8 cellular contexts compared by ENCODE assay signal in genomic region chr11:35525501-35526175, GRCh38. TPM values are rescaled to one million over a fixed set of nuclear protein-coding genes. Genes with fewer than 3 reads are reported as not detected.
A peak's percentile ranks its signal among the peaks of the same experiment; 100 is the strongest.
DNase-seq lines count a peak whose midpoint lies in the region; ATAC-seq and TF ChIP-seq lines count a peak whose summit lies in the region.

Gene PAMR1, minus strand, starts transcription at chr11:35525616. Its CDS starts 31 bp downstream, at chr11:35525585.

- TF ChIP-seq CTCF in PC-3 (conservative IDR thresholded peaks at IDR 0.05; ENCODE audit: low read depth, low read length): no peak
- TF ChIP-seq CTCF in fibroblast of pulmonary artery (IDR thresholded peaks at IDR 0.05; ENCODE audit: low read length, missing control alignments): no peak
- no peak for TF ChIP-seq CTCF in osteoblast (IDR thresholded peaks at IDR 0.05; ENCODE audit: extremely low read depth, low read depth, low read length)
- TF ChIP-seq CTCF in natural killer cell (IDR thresholded peaks at IDR 0.05): no peak

- no peaks in the 10 kb centered on the region for H3K79me2 ChIP-seq in PC-3 (ENCODE audit: low read length)
- peaks cover 29% of the 10 kb centered on the region for H3K79me2 ChIP-seq in osteoblast (ENCODE audit: insufficient read depth, low read length)

- H4K20me1 ChIP-seq in PC-3 (ENCODE audit: low read length): no peaks in the 10 kb centered on the region
- no peaks in the 10 kb centered on the region for H4K20me1 ChIP-seq in osteoblast (ENCODE audit: insufficient read depth, low read length)

- H2AFZ ChIP-seq in PC-3 (ENCODE audit: low read length) (0 out of 2 replicates have a peak within 1 kb of the TSS, but pooled peaks have one; percentile 28), osteoblast (ENCODE audit: low read length) (peak within 1 kb of the TSS; percentile 79)

- POLR2A ChIA-PET in PC-3 (lab: Charles Lee; ENCODE audit: unreplicated experiment): no interaction called here
- POLR2A ChIA-PET in activated CD4-positive, alpha-beta T cell treated with anti-CD3 and anti-CD28 coated beads, Interleukin-2, amount 10 ng/mL, durations not matched to agents 7 days and 5 days (lab: Charles Lee): no interaction called here

- H3K9me3 ChIP-seq in PC-3 (ENCODE audit: low read length) (no peaks in the 10 kb centered on the region), osteoblast (ENCODE audit: low read depth, low read length) (no peaks in the 10 kb centered on the region)

- H3K4me1 ChIP-seq in PC-3 (ENCODE audit: insufficient read depth, low read length): peaks cover 21% of the 10 kb centered on the region
- peaks cover 46% of the 10 kb centered on the region for H3K4me1 ChIP-seq in osteoblast (ENCODE audit: insufficient read depth, low read length)

- H3K9me2 ChIP-seq in PC-3 (replicated peaks; ENCODE audit: low read length): no peaks in the 10 kb centered on the region

- H3K27me3 Mint-ChIP-seq in activated CD4-positive, alpha-beta T cell treated with anti-CD3 and anti-CD28 coated beads, Interleukin-2, amount 10 ng/mL, durations not matched to agents 7 days and 5 days: peaks cover 71% of the 10 kb centered on the region
- peaks cover 47 to 68% of the 10 kb centered on the region in 2 donors for H3K27me3 Mint-ChIP-seq in natural killer cell (ENCODE audit: low read depth in 2 of 2)

- H3K27me3 ChIP-seq in PC-3 (ENCODE audit: low read length): no peaks in the 10 kb centered on the region
- no peaks in the 10 kb centered on the region for H3K27me3 ChIP-seq in osteoblast (ENCODE audit: insufficient read depth, low read length)

- no peaks in the 10 kb centered on the region for H3K9me3 Mint-ChIP-seq in activated CD4-positive, alpha-beta T cell treated with anti-CD3 and anti-CD28 coated beads, Interleukin-2, amount 10 ng/mL, durations not matched to agents 7 days and 5 days
- no peaks in the 10 kb centered on the region for H3K9me3 Mint-ChIP-seq in natural killer cell

- H3K36me3 Mint-ChIP-seq in activated CD4-positive, alpha-beta T cell treated with anti-CD3 and anti-CD28 coated beads, Interleukin-2, amount 10 ng/mL, durations not matched to agents 7 days and 5 days (ENCODE audit: low read depth): no peaks in the 10 kb centered on the region
- H3K36me3 Mint-ChIP-seq in natural killer cell: no peaks in the 10 kb centered on the region

- intact Hi-C loops in PC-3 (cut with micrococcal nuclease) (no loop called here), natural killer cell (cut with micrococcal nuclease) (no loop called here)

- H3K27ac ChIP-seq in PC-3 (ENCODE audit: low read length): no peak within 1 kb of the TSS
- H3K27ac ChIP-seq in osteoblast (ENCODE audit: low read depth, low read length): peak within 1 kb of the TSS; percentile 63

- no peak within 1 kb of the TSS for H3K9ac ChIP-seq in PC-3 (ENCODE audit: low read length)

- H3K4me1 Mint-ChIP-seq in activated CD4-positive, alpha-beta T cell treated with anti-CD3 and anti-CD28 coated beads, Interleukin-2, amount 10 ng/mL, durations not matched to agents 7 days and 5 days: no peaks in the 10 kb centered on the region
- H3K4me1 Mint-ChIP-seq in natural killer cell: no peaks in the 10 kb centered on the region

- no peak within 1 kb of the TSS for H3K4me3 Mint-ChIP-seq in activated CD4-positive, alpha-beta T cell treated with anti-CD3 and anti-CD28 coated beads, Interleukin-2, amount 10 ng/mL, durations not matched to agents 7 days and 5 days
- H3K4me3 Mint-ChIP-seq in natural killer cell: no peak within 1 kb of the TSS

- CTCF ChIA-PET in PC-3 (lab: Charles Lee): no interaction called here
- CTCF ChIA-PET in activated CD4-positive, alpha-beta T cell treated with anti-CD3 and anti-CD28 coated beads, Interleukin-2, amount 10 ng/mL, durations not matched to agents 7 days and 5 days (lab: Charles Lee): interaction anchor here (0.9 kb wide), 1 partner anchor 24 kb away, joined by 3 read pairs; no protein-coding TSS in a partner anchor

- H3K36me3 ChIP-seq in PC-3 (ENCODE audit: low read depth, low read length) (no peaks in the 10 kb centered on the region), osteoblast (ENCODE audit: insufficient read depth, low read length) (no peaks in the 10 kb centered on the region)

- H3K4me3 ChIP-seq in PC-3 (ENCODE audit: low read length) (no peak within 1 kb of the TSS), fibroblast of pulmonary artery (replicated peaks; ENCODE audit: low read depth, low read length) (peak within 1 kb of the TSS; percentile 75), osteoblast (ENCODE audit: insufficient read depth, low read length) (peak within 1 kb of the TSS; percentile 78)

- H3K4me2 ChIP-seq in PC-3 (ENCODE audit: low read length) (peak within 1 kb of the TSS; percentile 31; the same call in 1 of the 2 replicates), osteoblast (ENCODE audit: insufficient read depth, low read length) (peak within 1 kb of the TSS; percentile 85)

- no peak within 1 kb of the TSS for H3K27ac Mint-ChIP-seq in activated CD4-positive, alpha-beta T cell treated with anti-CD3 and anti-CD28 coated beads, Interleukin-2, amount 10 ng/mL, durations not matched to agents 7 days and 5 days
- no peak within 1 kb of the TSS for H3K27ac Mint-ChIP-seq in natural killer cell

- BruUV-seq in PC-3 (replicated peaks; lab: Mats Ljungman, UMichigan): no TSS peak

- no peaks in the 10 kb centered on the region for H3F3A ChIP-seq in PC-3 (ENCODE audit: low read length, unreplicated experiment)

- DNase-seq in PC-3 (no peak), fibroblast of pulmonary artery (ENCODE audit: low read depth) (peak; percentile 80), osteoblast (ENCODE audit: insufficient read length, low spot score, missing footprints) (peak; percentile 89), 8988T (no peak), midbrain (lab: John Stamatoyannopoulos, UW) (no peak), natural killer cell (no peak)
- no peak for DNase-seq in activated CD4-positive, alpha-beta T cell treated with anti-CD3 and anti-CD28 coated beads, Interleukin-2, amount 10 ng/mL, durations not matched to agents 7 days and 5 days

- ATAC-seq in GM18907 (IDR thresholded peaks at IDR 0.05; ENCODE audit: unreplicated experiment) (peak; percentile 67), PC-3 (no peak), natural killer cell (no peak)

RNA-seq across cellular contexts. Expression of gene PAMR1, which starts in this region (rescaled TPM):
- total RNA-seq in PC-3 (2014; rRNA removed) (0.17 TPM in 1 of 2 replicates, not detected in the other), osteoblast (49.9 and 60.7 TPM in 2 replicates), natural killer cell (not detected)
- total RNA-seq in activated CD4-positive, alpha-beta T cell treated with anti-CD3 and anti-CD28 coated beads, Interleukin-2, amount 10 ng/mL, durations not matched to agents 7 days and 5 days: not detected

Comparison
In these comparisons a context has a peak if more than half of its experiments do, and no peak if none do; other contexts are left out.
1. RNA of gene PAMR1 (total RNA-seq): 49.9 to 60.7 TPM in osteoblast; 0.17 TPM in PC-3, not detected in activated CD4-positive, alpha-beta T cell treated with anti-CD3 and anti-CD28 coated beads, Interleukin-2, amount 10 ng/mL, durations not matched to agents 7 days and 5 days and not detected in natural killer cell; every median in the first group is over 10 times any median in the second.
2. DNase-seq: peak in fibroblast of pulmonary artery (single experiment) and osteoblast (single experiment); none in PC-3 (single experiment), 8988T (single experiment), activated CD4-positive, alpha-beta T cell treated with anti-CD3 and anti-CD28 coated beads, Interleukin-2, amount 10 ng/mL, durations not matched to agents 7 days and 5 days (single experiment), midbrain (single experiment) and natural killer cell (single experiment).